In the genomic region with DNA sequence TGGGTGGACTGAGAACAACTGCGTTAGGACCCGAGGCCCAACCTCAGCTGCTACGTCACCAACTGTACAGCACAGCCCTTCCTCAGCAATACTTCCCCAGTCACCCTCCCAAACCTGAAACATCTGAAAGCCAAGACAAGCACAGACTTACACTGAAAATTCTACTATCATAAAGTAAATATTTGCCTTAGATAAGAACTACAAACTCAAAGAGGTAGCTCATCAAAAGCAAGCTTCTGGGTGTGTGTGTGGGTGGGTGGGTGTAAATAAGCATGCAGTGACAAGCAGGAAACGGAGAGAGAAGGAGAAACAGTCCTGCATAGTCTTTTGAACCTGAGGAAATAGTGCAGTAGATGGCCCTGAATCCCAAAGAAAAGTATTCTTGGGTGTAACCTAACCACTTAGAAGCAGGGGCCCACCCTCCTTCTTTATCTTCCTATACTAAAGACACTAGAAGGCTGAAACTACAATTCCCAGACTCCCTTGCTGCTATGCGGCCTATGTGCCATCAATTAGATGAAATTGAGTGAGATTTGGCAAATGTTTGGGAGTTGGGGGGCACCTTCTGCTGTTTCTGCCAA, we compare ENCODE assay signal across 1 cellular context.
TF ChIP-seq lines count a peak whose summit lies in the region.

No MANE protein-coding gene starts in this region.

TF ChIP-seq in GM23338, 12 proteins besides CTCF, POLR2A, EP300 and RAD21 (continued from another document):
- TF ChIP-seq, protein P1, sequence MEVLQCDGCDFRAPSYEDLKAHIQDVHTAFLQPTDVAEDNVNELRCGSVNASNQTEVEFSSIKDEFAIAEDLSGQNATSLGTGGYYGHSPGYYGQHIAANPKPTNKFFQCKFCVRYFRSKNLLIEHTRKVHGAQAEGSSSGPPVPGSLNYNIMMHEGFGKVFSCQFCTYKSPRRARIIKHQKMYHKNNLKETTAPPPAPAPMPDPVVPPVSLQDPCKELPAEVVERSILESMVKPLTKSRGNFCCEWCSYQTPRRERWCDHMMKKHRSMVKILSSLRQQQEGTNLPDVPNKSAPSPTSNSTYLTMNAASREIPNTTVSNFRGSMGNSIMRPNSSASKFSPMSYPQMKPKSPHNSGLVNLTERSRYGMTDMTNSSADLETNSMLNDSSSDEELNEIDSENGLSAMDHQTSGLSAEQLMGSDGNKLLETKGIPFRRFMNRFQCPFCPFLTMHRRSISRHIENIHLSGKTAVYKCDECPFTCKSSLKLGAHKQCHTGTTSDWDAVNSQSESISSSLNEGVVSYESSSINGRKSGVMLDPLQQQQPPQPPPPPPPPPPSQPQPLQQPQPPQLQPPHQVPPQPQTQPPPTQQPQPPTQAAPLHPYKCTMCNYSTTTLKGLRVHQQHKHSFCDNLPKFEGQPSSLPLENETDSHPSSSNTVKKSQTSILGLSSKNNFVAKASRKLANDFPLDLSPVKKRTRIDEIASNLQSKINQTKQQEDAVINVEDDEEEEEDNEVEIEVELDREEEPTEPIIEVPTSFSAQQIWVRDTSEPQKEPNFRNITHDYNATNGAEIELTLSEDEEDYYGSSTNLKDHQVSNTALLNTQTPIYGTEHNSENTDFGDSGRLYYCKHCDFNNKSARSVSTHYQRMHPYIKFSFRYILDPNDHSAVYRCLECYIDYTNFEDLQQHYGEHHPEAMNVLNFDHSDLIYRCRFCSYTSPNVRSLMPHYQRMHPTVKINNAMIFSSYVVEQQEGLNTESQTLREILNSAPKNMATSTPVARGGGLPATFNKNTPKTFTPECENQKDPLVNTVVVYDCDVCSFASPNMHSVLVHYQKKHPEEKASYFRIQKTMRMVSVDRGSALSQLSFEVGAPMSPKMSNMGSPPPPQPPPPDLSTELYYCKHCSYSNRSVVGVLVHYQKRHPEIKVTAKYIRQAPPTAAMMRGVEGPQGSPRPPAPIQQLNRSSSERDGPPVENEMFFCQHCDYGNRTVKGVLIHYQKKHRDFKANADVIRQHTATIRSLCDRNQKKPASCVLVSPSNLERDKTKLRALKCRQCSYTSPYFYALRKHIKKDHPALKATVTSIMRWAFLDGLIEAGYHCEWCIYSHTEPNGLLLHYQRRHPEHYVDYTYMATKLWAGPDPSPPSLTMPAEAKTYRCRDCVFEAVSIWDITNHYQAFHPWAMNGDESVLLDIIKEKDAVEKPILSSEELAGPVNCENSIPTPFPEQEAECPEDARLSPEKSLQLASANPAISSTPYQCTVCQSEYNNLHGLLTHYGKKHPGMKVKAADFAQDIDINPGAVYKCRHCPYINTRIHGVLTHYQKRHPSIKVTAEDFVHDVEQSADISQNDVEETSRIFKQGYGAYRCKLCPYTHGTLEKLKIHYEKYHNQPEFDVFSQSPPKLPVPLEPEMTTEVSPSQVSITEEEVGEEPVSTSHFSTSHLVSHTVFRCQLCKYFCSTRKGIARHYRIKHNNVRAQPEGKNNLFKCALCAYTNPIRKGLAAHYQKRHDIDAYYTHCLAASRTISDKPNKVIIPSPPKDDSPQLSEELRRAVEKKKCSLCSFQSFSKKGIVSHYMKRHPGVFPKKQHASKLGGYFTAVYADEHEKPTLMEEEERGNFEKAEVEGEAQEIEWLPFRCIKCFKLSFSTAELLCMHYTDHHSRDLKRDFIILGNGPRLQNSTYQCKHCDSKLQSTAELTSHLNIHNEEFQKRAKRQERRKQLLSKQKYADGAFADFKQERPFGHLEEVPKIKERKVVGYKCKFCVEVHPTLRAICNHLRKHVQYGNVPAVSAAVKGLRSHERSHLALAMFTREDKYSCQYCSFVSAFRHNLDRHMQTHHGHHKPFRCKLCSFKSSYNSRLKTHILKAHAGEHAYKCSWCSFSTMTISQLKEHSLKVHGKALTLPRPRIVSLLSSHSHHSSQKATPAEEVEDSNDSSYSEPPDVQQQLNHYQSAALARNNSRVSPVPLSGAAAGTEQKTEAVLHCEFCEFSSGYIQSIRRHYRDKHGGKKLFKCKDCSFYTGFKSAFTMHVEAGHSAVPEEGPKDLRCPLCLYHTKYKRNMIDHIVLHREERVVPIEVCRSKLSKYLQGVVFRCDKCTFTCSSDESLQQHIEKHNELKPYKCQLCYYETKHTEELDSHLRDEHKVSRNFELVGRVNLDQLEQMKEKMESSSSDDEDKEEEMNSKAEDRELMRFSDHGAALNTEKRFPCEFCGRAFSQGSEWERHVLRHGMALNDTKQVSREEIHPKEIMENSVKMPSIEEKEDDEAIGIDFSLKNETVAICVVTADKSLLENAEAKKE (CRISPR knock-in tag; IDR thresholded peaks at IDR 0.05) = no peak
- TF ChIP-seq JUNB (IDR thresholded peaks at IDR 0.05; ENCODE audit: unreplicated experiment) (no peak), ZNF331 (CRISPR knock-in tag; IDR thresholded peaks at IDR 0.05; ENCODE audit: low read depth) (no peak), POLR2AphosphoS5 (IDR thresholded peaks at IDR 0.05; ENCODE audit: low read depth) (no peak), STAT1 (IDR thresholded peaks at IDR 0.05; ENCODE audit: unreplicated experiment) (no peak), EZH2phosphoT487 (IDR thresholded peaks at IDR 0.05; ENCODE audit: unreplicated experiment) (no peak), CREB1 (CRISPR knock-in tag; IDR thresholded peaks at IDR 0.05; ENCODE audit: low read depth) (no peak), ZNF114 (CRISPR knock-in tag; IDR thresholded peaks at IDR 0.05) (no peak), EZH2 (IDR thresholded peaks at IDR 0.05; ENCODE audit: low read depth, unreplicated experiment) (no peak)
- TF ChIP-seq, protein P2, sequence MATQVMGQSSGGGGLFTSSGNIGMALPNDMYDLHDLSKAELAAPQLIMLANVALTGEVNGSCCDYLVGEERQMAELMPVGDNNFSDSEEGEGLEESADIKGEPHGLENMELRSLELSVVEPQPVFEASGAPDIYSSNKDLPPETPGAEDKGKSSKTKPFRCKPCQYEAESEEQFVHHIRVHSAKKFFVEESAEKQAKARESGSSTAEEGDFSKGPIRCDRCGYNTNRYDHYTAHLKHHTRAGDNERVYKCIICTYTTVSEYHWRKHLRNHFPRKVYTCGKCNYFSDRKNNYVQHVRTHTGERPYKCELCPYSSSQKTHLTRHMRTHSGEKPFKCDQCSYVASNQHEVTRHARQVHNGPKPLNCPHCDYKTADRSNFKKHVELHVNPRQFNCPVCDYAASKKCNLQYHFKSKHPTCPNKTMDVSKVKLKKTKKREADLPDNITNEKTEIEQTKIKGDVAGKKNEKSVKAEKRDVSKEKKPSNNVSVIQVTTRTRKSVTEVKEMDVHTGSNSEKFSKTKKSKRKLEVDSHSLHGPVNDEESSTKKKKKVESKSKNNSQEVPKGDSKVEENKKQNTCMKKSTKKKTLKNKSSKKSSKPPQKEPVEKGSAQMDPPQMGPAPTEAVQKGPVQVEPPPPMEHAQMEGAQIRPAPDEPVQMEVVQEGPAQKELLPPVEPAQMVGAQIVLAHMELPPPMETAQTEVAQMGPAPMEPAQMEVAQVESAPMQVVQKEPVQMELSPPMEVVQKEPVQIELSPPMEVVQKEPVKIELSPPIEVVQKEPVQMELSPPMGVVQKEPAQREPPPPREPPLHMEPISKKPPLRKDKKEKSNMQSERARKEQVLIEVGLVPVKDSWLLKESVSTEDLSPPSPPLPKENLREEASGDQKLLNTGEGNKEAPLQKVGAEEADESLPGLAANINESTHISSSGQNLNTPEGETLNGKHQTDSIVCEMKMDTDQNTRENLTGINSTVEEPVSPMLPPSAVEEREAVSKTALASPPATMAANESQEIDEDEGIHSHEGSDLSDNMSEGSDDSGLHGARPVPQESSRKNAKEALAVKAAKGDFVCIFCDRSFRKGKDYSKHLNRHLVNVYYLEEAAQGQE (IDR thresholded peaks at IDR 0.05; ENCODE audit: unreplicated experiment) = no peak
